ENCODE assay signal across 9 cellular contexts in the genomic region with DNA sequence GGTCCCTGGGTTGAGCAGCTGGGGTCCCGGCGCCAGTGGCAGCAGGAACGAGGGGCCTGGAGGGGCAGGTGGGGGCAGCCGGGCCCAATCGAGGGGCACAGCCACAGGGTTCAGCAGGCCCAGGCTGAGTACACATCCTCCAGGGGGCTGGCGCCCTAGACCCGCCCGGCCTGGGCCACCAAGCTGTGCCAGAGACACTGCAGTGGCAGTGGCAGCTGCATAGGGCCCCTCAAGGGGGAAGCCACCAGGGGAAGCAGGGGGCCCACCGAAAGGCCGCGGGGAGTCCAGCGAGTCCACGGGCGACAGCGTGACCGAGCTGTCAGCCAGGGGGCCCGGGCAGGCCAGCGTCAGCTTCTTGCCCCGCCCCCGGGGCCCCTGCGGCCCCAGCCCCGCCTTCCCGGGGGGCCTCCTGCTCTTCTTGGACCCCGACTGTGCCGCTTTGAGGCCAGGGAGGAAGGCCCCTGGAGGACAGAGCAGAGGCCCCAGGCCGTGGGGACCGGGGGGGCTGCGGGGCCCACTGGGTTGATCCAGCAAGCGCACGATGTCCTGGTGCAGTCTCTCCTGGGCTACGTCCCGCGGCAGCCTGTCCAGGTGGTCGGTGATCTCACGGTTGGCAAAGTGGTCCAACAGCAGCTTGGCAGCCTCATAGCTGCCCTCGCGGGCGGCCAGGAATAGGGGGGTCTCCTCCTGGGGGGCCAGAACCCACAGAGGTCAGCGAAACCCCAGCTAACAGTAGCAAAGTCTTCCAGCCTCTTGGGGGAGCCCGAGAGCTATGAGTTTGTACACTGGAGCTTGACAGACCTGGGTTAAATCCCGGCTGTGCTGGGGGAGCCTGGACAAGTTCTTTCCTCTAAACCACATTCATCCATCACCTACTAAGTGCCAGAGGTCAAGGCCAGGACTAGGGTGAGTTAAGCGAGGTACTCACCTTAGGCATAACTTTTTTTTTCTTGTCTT. TPM values are rescaled to one million over a fixed set of nuclear protein-coding genes. Genes with fewer than 3 reads are reported as not detected.
DNase-seq lines count a peak whose midpoint lies in the region; ATAC-seq, FAIRE-seq and TF ChIP-seq lines count a peak whose summit lies in the region.
"Had no signal": no experiment of that assay in that cellular context is flagged by ENCODE, and none has a peak within 500 bp of the region (broad histone marks: within the 10 kb centered on the region; RNA-seq: fewer than 3 reads in every experiment).

No MANE protein-coding gene starts in this region.

- intact Hi-C loops in activated CD8-positive, alpha-beta T cell treated with anti-CD3 and anti-CD28 coated beads for 36 hours (cut with micrococcal nuclease), result no loop called here

- no peak overlapping the region for H3K4me3 Mint-ChIP-seq in activated CD8-positive, alpha-beta T cell treated with anti-CD3 and anti-CD28 coated beads for 36 hours

- H3K9ac ChIP-seq in DND-41 (ENCODE audit: low read depth, low read length) (no peak overlapping the region), keratinocyte (ENCODE audit: control insufficient read depth, extremely low read depth, insufficient read depth, low read length) (no peak overlapping the region)

- H3K36me3 ChIP-seq in DND-41 (ENCODE audit: insufficient read depth, low read length) (peaks cover 68% of the 10 kb centered on the region), keratinocyte (ENCODE audit: control insufficient read depth in 2 of 2, extremely low read depth in 1 of 2, insufficient read depth in 2 of 2, low read length in 2 of 2) (peaks cover 0 to 5% of the 10 kb centered on the region in 2 experiments), suprapubic skin (peaks cover 58% of the 10 kb centered on the region)

- no peak for TF ChIP-seq EP300 in suprapubic skin (IDR thresholded peaks at IDR 0.05)

- TF ChIP-seq POLR2A in suprapubic skin (IDR thresholded peaks at IDR 0.05), result no peak

- H2AFZ ChIP-seq in DND-41 (ENCODE audit: low read depth, low read length), result no peak overlapping the region
- no peak overlapping the region for H2AFZ ChIP-seq in keratinocyte (ENCODE audit: control insufficient read depth, low read length)

- POLR2A ChIA-PET in HEK293T (lab: Yijun Ruan, JAX), result no interaction called here
- POLR2A ChIA-PET in activated CD8-positive, alpha-beta T cell treated with anti-CD3 and anti-CD28 coated beads for 36 hours (lab: Charles Lee), result no interaction called here

- H3K27ac ChIP-seq in DND-41 (ENCODE audit: low read length), result no peak overlapping the region
- H3K27ac ChIP-seq in keratinocyte (ENCODE audit: control insufficient read depth, insufficient read depth, low read length), result no peak overlapping the region
- no peak overlapping the region for H3K27ac ChIP-seq in suprapubic skin
- H3K27ac ChIP-seq: pancreas had no signal

- H3K9me1 ChIP-seq in keratinocyte (ENCODE audit: control insufficient read depth, extremely low read depth, insufficient read depth, low read length), result no peaks in the 10 kb centered on the region

- dilution Hi-C loops in keratinocyte (cut with MboI; ENCODE audit: extremely low pct_ligation_motif_present, low sequenced_read_pairs), result no loop called here

- H3K27me3 Mint-ChIP-seq in activated CD8-positive, alpha-beta T cell treated with anti-CD3 and anti-CD28 coated beads for 36 hours, result peaks cover 1% of the 10 kb centered on the region

- peaks cover 13% of the 10 kb centered on the region for H3K9me3 Mint-ChIP-seq in activated CD8-positive, alpha-beta T cell treated with anti-CD3 and anti-CD28 coated beads for 36 hours

- CTCF ChIA-PET in HEK293T (lab: Yijun Ruan, JAX), result interaction anchor here (0.9 to 1.0 kb wide), 3 partner anchors 13 to 98 kb away, joined by 3 to 4 read pairs (median 3); no protein-coding TSS in a partner anchor
- CTCF ChIA-PET in activated CD8-positive, alpha-beta T cell treated with anti-CD3 and anti-CD28 coated beads for 36 hours (lab: Charles Lee), result interaction anchor here (1.0 to 1.6 kb wide), 4 partner anchors 16 to 258 kb away, joined by 3 to 5 read pairs (median 4); a partner anchor contains a TSS

- no peaks in the 10 kb centered on the region for H3K36me3 Mint-ChIP-seq in activated CD8-positive, alpha-beta T cell treated with anti-CD3 and anti-CD28 coated beads for 36 hours (ENCODE audit: low read depth)

- H3K79me2 ChIP-seq in DND-41 (ENCODE audit: insufficient read depth, low read length), result no peaks in the 10 kb centered on the region
- no peaks in the 10 kb centered on the region for H3K79me2 ChIP-seq in keratinocyte (ENCODE audit: control insufficient read depth, insufficient read depth, low read length)

- DNase-seq in DND-41 (peak; percentile 30), HEK293T (ENCODE audit: extremely low spot score) (peak; percentile 65), RPMI8226 (peak; percentile 69), keratinocyte (ENCODE audit: low read depth, low spot score) (no peak), NCI-H510A (lab: John Stamatoyannopoulos, UW) (no peak), suprapubic skin (ENCODE audit: low spot score in 2 of 2) (no peak)
- no peak for DNase-seq in activated CD8-positive, alpha-beta T cell treated with anti-CD3 and anti-CD28 coated beads for 36 hours

- H3K27ac Mint-ChIP-seq in activated CD8-positive, alpha-beta T cell treated with anti-CD3 and anti-CD28 coated beads for 36 hours, result no peak overlapping the region

- peak; percentile 44 for ATAC-seq in DND-41 (ENCODE audit: insufficient read depth, low read depth)
- ATAC-seq in HG03521 (IDR thresholded peaks at IDR 0.05; ENCODE audit: unreplicated experiment), result no peak
- ATAC-seq in activated CD8-positive, alpha-beta T cell treated with anti-CD3 and anti-CD28 coated beads for 36 hours, result no peak
- ATAC-seq: pancreas had no signal

- no peaks in the 10 kb centered on the region for H4K20me1 ChIP-seq in DND-41 (ENCODE audit: insufficient read depth, low read length)
- no peaks in the 10 kb centered on the region for H4K20me1 ChIP-seq in keratinocyte (ENCODE audit: control insufficient read depth, extremely low read depth, insufficient read depth, low read length)

- TF ChIP-seq CTCF in DND-41 (IDR thresholded peaks at IDR 0.05; ENCODE audit: borderline replicate concordance, extremely low read depth, low read length, poor library complexity, severe bottlenecking) (peak; percentile 51), keratinocyte (optimal IDR thresholded peaks at IDR 0.05 in 1 of 3, IDR thresholded peaks at IDR 0.05 in 1 of 3, conservative IDR thresholded peaks at IDR 0.05 in 1 of 3; ENCODE audit: extremely low read depth in 1 of 3, insufficient read depth in 2 of 3, low read length in 3 of 3) (peak; percentile 22 to 23 (median 23)), suprapubic skin (IDR thresholded peaks at IDR 0.05) (no peak)
- TF ChIP-seq CTCF in activated CD8-positive, alpha-beta T cell treated with anti-CD3 and anti-CD28 coated beads for 36 hours (IDR thresholded peaks at IDR 0.05), result no peak

- no peaks in the 10 kb centered on the region for H3K4me1 ChIP-seq in DND-41 (ENCODE audit: insufficient read depth, low read length)
- H3K4me1 ChIP-seq in keratinocyte (ENCODE audit: control insufficient read depth, extremely low read depth, insufficient read depth, low read length), result no peaks in the 10 kb centered on the region
- H3K4me1 ChIP-seq in suprapubic skin, result no peaks in the 10 kb centered on the region
- H3K4me1 ChIP-seq: pancreas had no signal

- 92% methylated on average over 14 of the region's 42 CpGs for WGBS in suprapubic skin

- H3K4me1 Mint-ChIP-seq in activated CD8-positive, alpha-beta T cell treated with anti-CD3 and anti-CD28 coated beads for 36 hours (ENCODE audit: low read depth), result no peaks in the 10 kb centered on the region

- no peak overlapping the region for H3K4me3 ChIP-seq in DND-41 (ENCODE audit: low read depth in 1 of 2, low read length in 2 of 2)
- H3K4me3 ChIP-seq in keratinocyte (ENCODE audit: control insufficient read depth in 2 of 3, extremely low read depth in 1 of 3, insufficient read depth in 2 of 3, low read depth in 1 of 3, low read length in 3 of 3), result no peak overlapping the region
- no peak overlapping the region for H3K4me3 ChIP-seq in suprapubic skin
- H3K4me3 ChIP-seq: pancreas had no signal

- no peak for FAIRE-seq in keratinocyte (lab: Jason Lieb, UNC)
- FAIRE-seq: pancreas had no signal

- no peaks in the 10 kb centered on the region for H3K27me3 ChIP-seq in DND-41 (ENCODE audit: insufficient read depth, low read length, poor library complexity)
- H3K27me3 ChIP-seq in keratinocyte (ENCODE audit: control insufficient read depth, extremely low read depth, insufficient read depth, low read length), result no peaks in the 10 kb centered on the region
- no peaks in the 10 kb centered on the region for H3K27me3 ChIP-seq in suprapubic skin
- H3K27me3 ChIP-seq: pancreas had no signal

- H3K9me3 ChIP-seq in DND-41 (ENCODE audit: insufficient read depth, low read length, severe bottlenecking) (peaks cover 21% of the 10 kb centered on the region), keratinocyte (ENCODE audit: control insufficient read depth, low read depth, low read length) (peaks cover 12% of the 10 kb centered on the region), suprapubic skin (no peaks in the 10 kb centered on the region)
- H3K9me3 ChIP-seq: pancreas had no signal

- no peak overlapping the region for H3K4me2 ChIP-seq in DND-41 (ENCODE audit: insufficient read depth, low read length)
- H3K4me2 ChIP-seq in keratinocyte (ENCODE audit: control insufficient read depth, extremely low read depth, insufficient read depth, low read depth, low read length), result no peak overlapping the region

RNA-seq across cellular contexts. Expression of a gene that starts 39.5 kb away (rescaled TPM):
- polyA plus RNA-seq in keratinocyte, result 2.5 to 14.9 TPM (median 4.1 TPM) in 3 replicates
- polyA plus RNA-seq in keratinocyte (2011; ENCODE audit: low read depth), result 39.1 TPM
- 1.7 and 3.5 TPM in 2 replicates for polyA plus RNA-seq in keratinocyte (2011; cell fraction: cytosol; rRNA removed)
- 29.6 and 36.8 TPM in 2 replicates for polyA plus RNA-seq in keratinocyte (2011; cell fraction: nucleus; rRNA removed)
- polyA plus RNA-seq in keratinocyte (2012; ENCODE audit: low replicate concordance), result 4.2 and 45.4 TPM in 2 replicates
- polyA minus RNA-seq in keratinocyte, result 17.6 to 102 TPM (median 31.2 TPM) in 3 replicates
- polyA minus RNA-seq in keratinocyte (2011; cell fraction: cytosol; rRNA and poly(A)+ RNA removed), result 58.3 TPM
- polyA minus RNA-seq in keratinocyte (2011; cell fraction: nucleus; rRNA and poly(A)+ RNA removed), result 138 and 146 TPM in 2 replicates
- under 1 TPM in 1 of 2 experiments, not detected in 1; 0.16 TPM for total RNA-seq in activated CD8-positive, alpha-beta T cell treated with anti-CD3 and anti-CD28 coated beads for 36 hours
- 100 to 1,000 TPM; 205 to 253 (median 245) TPM for total RNA-seq in suprapubic skin

RNA-seq across cellular contexts. Expression of a gene that starts 54.1 kb away (rescaled TPM):
- 5.8 to 8.8 TPM (median 6.4 TPM) in 3 replicates for polyA plus RNA-seq in keratinocyte
- polyA plus RNA-seq in keratinocyte (2011; ENCODE audit: low read depth), result 0.34 TPM
- polyA plus RNA-seq in keratinocyte (2011; cell fraction: cytosol; rRNA removed), result 3.5 and 9.1 TPM in 2 replicates
- polyA plus RNA-seq in keratinocyte (2011; cell fraction: nucleus; rRNA removed), result 12.5 and 17.8 TPM in 2 replicates
- 0.87 and 10.6 TPM in 2 replicates for polyA plus RNA-seq in keratinocyte (2012; ENCODE audit: low replicate concordance)
- 4.9 to 11.6 TPM (median 5.7 TPM) in 3 replicates for polyA minus RNA-seq in keratinocyte
- polyA minus RNA-seq in keratinocyte (2011; cell fraction: cytosol; rRNA and poly(A)+ RNA removed), result 21.3 TPM
- polyA minus RNA-seq in keratinocyte (2011; cell fraction: nucleus; rRNA and poly(A)+ RNA removed), result 7.0 and 7.4 TPM in 2 replicates
- total RNA-seq in activated CD8-positive, alpha-beta T cell treated with anti-CD3 and anti-CD28 coated beads for 36 hours, result 1 to 10 TPM; 1.1 to 1.8 TPM
- 10 to 100 TPM in 1 of 4 donors, 1 to 10 TPM in 3; 3.8 to 17.8 (median 6.8) TPM for total RNA-seq in suprapubic skin

Comparison
In these comparisons a context has a peak if more than half of its experiments do, and no peak if none do; other contexts are left out.
1. DNase-seq: peak in DND-41 (single experiment), HEK293T (single experiment) and RPMI8226 (single experiment); none in keratinocyte (single experiment), NCI-H510A (single experiment), activated CD8-positive, alpha-beta T cell treated with anti-CD3 and anti-CD28 coated beads for 36 hours (single experiment) and suprapubic skin (0 of 2).
2. CTCF ChIP-seq: peak in DND-41 (single experiment) and keratinocyte (3 of 3); none in activated CD8-positive, alpha-beta T cell treated with anti-CD3 and anti-CD28 coated beads for 36 hours (single experiment) and suprapubic skin (0 of 2).
3. RNA of a gene that starts 39.5 kb away (total RNA-seq): 205 to 253 TPM in suprapubic skin; 0.16 TPM in activated CD8-positive, alpha-beta T cell treated with anti-CD3 and anti-CD28 coated beads for 36 hours; every median in the first group is over 100 times any median in the second.